ENCODE assay signal across 1 cellular context in the genomic region with DNA sequence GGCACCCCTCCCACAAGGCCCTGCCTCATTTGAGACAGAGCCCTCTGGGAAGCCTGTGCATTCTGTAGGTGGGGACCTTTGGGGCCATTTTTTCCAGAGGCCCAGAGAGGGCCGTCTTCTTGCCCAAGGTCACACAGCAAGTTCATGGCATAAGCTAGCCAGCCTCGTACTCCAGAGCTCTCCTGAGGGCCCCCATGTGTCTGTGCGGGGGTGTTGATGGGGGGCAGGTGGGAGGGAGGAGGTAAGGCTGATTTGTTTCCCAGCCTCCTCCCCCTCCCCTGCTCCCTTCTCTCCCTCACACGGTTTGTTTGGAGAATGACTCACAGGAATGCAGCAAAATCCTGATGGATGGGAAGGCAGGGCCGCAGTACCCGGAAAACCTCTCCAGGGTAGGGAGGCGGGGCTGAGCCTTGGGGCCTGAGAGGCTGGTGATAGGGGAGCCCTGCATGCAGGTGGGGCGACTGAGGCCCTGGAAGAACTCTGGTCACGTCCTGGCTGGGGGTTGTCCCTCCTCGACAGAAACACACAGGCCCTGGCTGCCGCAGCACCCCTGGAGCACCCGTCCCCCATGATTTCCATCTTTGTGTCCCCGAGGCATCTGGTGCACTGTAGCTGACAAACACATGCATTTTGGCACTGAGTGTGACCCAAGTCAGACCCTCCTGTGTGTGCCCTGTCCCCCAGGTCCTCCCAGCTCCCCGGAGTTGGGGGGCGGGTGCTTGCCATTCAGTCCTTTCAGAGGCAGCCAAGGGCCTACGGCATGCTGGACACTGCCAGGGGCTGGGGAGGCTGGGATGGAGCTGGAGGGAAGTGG.
TF ChIP-seq lines count a peak whose summit lies in the region.

No MANE protein-coding gene starts in this region.

TF ChIP-seq in HepG2, 621 proteins besides CTCF, POLR2A, EP300 and RAD21 (continued from another document and continues in another):
- TF ChIP-seq, protein P1, sequence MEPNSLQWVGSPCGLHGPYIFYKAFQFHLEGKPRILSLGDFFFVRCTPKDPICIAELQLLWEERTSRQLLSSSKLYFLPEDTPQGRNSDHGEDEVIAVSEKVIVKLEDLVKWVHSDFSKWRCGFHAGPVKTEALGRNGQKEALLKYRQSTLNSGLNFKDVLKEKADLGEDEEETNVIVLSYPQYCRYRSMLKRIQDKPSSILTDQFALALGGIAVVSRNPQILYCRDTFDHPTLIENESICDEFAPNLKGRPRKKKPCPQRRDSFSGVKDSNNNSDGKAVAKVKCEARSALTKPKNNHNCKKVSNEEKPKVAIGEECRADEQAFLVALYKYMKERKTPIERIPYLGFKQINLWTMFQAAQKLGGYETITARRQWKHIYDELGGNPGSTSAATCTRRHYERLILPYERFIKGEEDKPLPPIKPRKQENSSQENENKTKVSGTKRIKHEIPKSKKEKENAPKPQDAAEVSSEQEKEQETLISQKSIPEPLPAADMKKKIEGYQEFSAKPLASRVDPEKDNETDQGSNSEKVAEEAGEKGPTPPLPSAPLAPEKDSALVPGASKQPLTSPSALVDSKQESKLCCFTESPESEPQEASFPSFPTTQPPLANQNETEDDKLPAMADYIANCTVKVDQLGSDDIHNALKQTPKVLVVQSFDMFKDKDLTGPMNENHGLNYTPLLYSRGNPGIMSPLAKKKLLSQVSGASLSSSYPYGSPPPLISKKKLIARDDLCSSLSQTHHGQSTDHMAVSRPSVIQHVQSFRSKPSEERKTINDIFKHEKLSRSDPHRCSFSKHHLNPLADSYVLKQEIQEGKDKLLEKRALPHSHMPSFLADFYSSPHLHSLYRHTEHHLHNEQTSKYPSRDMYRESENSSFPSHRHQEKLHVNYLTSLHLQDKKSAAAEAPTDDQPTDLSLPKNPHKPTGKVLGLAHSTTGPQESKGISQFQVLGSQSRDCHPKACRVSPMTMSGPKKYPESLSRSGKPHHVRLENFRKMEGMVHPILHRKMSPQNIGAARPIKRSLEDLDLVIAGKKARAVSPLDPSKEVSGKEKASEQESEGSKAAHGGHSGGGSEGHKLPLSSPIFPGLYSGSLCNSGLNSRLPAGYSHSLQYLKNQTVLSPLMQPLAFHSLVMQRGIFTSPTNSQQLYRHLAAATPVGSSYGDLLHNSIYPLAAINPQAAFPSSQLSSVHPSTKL (CRISPR knock-in tag; IDR thresholded peaks at IDR 0.05) = peak; percentile 77
- TF ChIP-seq NCOA2 (CRISPR knock-in tag; IDR thresholded peaks at IDR 0.05) (peak; percentile 81), ZKSCAN5 (CRISPR knock-in tag; IDR thresholded peaks at IDR 0.05) (no peak), PAWR (CRISPR knock-in tag; IDR thresholded peaks at IDR 0.05; ENCODE audit: borderline replicate concordance) (peak; percentile 61; the same call in 1 of the 2 replicates), IKZF5 (CRISPR knock-in tag; IDR thresholded peaks at IDR 0.05) (peak; percentile 68; the same call in 1 of the 2 replicates), SOX13 (IDR thresholded peaks at IDR 0.05) (no peak), SOX13 (CRISPR knock-in tag; conservative IDR thresholded peaks at IDR 0.05 in 1 of 2, IDR thresholded peaks at IDR 0.05 in 1 of 2) (peak in 1 of 2 experiments; percentile 80; a peak in 2 of 4 replicates), ZFP1 (CRISPR knock-in tag; IDR thresholded peaks at IDR 0.05) (0 out of 2 replicates have a peak, but pooled peaks have one; percentile 60), RNF2 (conservative IDR thresholded peaks at IDR 0.05; ENCODE audit: low read depth) (no peak), TBX2 (CRISPR knock-in tag; IDR thresholded peaks at IDR 0.05; ENCODE audit: borderline replicate concordance) (peak; percentile 62; the same call in 1 of the 2 replicates), ZNF782 (CRISPR knock-in tag; IDR thresholded peaks at IDR 0.05; ENCODE audit: borderline replicate concordance) (peak; percentile 67), ZNF256 (CRISPR knock-in tag; conservative IDR thresholded peaks at IDR 0.05) (no peak), ZC3H13 (CRISPR knock-in tag; IDR thresholded peaks at IDR 0.05) (no peak), MYC (CRISPR knock-in tag; IDR thresholded peaks at IDR 0.05; ENCODE audit: borderline replicate concordance) (peak; percentile 37; the same call in 1 of the 2 replicates), FOXA1 (IDR thresholded peaks at IDR 0.05) (no peak), FOXA1 (CRISPR knock-in tag; IDR thresholded peaks at IDR 0.05) (peak; percentile 86; the same call in 1 of the 2 replicates), KAT8 (CRISPR knock-in tag; IDR thresholded peaks at IDR 0.05) (peak; percentile 81), ZNF567 (CRISPR knock-in tag; IDR thresholded peaks at IDR 0.05; ENCODE audit: borderline replicate concordance) (peak; percentile 45; the same call in 1 of the 2 replicates), MEF2D (CRISPR knock-in tag; IDR thresholded peaks at IDR 0.05) (no peak; the same call in 1 of the 2 replicates), ZNF589 (CRISPR knock-in tag; conservative IDR thresholded peaks at IDR 0.05) (no peak), GPN1 (CRISPR knock-in tag; IDR thresholded peaks at IDR 0.05; ENCODE audit: borderline replicate concordance) (no peak), TAF1 (CRISPR knock-in tag; IDR thresholded peaks at IDR 0.05) (peak; percentile 38; the same call in 1 of the 2 replicates), SOX5 (CRISPR knock-in tag; IDR thresholded peaks at IDR 0.05; ENCODE audit: borderline replicate concordance) (peak; percentile 69; the same call in 1 of the 2 replicates), FOXP1 (IDR thresholded peaks at IDR 0.05) (no peak), FOXP1 (CRISPR knock-in tag; IDR thresholded peaks at IDR 0.05) (peak; percentile 59), SALL1 (CRISPR knock-in tag; IDR thresholded peaks at IDR 0.05) (peak; percentile 82), ZSCAN29 (CRISPR knock-in tag; conservative IDR thresholded peaks at IDR 0.05) (peak; percentile 87; the same call in 1 of the 2 replicates), ZBTB38 (CRISPR knock-in tag; IDR thresholded peaks at IDR 0.05) (peak; percentile 49), HNRNPLL (IDR thresholded peaks at IDR 0.05; ENCODE audit: low read depth, low read length, poor library complexity, severe bottlenecking) (peak; percentile 36), CHD2 (IDR thresholded peaks at IDR 0.05; ENCODE audit: low read depth, low read length) (no peak), ZNF263 (CRISPR knock-in tag; IDR thresholded peaks at IDR 0.05) (peak; percentile 69; the same call in 1 of the 2 replicates), RERE (CRISPR knock-in tag; IDR thresholded peaks at IDR 0.05; ENCODE audit: low read depth) (0 out of 2 replicates have a peak, but pooled peaks have one; percentile 45), SP5 (CRISPR knock-in tag; IDR thresholded peaks at IDR 0.05; ENCODE audit: borderline replicate concordance, low read depth) (peak; percentile 96), KDM4B (CRISPR knock-in tag; IDR thresholded peaks at IDR 0.05) (peak; percentile 88), ZNF556 (CRISPR knock-in tag; IDR thresholded peaks at IDR 0.05; ENCODE audit: borderline replicate concordance) (peak; percentile 53; the same call in 1 of the 2 replicates), JUND (CRISPR knock-in tag; IDR thresholded peaks at IDR 0.05) (peak; percentile 99), HOXA3 (CRISPR knock-in tag; IDR thresholded peaks at IDR 0.05) (peak; percentile 35; the same call in 1 of the 2 replicates)
- TF ChIP-seq, protein P2, sequence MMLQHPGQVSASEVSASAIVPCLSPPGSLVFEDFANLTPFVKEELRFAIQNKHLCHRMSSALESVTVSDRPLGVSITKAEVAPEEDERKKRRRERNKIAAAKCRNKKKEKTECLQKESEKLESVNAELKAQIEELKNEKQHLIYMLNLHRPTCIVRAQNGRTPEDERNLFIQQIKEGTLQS (CRISPR knock-in tag; IDR thresholded peaks at IDR 0.05) = peak; percentile 90
- TF ChIP-seq, protein P3, sequence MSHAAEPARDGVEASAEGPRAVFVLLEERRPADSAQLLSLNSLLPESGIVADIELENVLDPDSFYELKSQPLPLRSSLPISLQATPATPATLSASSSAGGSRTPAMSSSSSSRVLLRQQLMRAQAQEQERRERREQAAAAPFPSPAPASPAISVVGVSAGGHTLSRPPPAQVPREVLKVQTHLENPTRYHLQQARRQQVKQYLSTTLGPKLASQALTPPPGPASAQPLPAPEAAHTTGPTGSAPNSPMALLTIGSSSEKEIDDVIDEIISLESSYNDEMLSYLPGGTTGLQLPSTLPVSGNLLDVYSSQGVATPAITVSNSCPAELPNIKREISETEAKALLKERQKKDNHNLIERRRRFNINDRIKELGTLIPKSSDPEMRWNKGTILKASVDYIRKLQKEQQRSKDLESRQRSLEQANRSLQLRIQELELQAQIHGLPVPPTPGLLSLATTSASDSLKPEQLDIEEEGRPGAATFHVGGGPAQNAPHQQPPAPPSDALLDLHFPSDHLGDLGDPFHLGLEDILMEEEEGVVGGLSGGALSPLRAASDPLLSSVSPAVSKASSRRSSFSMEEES (CRISPR knock-in tag; IDR thresholded peaks at IDR 0.05) = peak; percentile 54; the same call in 1 of the 2 replicates
- TF ChIP-seq, protein P4, sequence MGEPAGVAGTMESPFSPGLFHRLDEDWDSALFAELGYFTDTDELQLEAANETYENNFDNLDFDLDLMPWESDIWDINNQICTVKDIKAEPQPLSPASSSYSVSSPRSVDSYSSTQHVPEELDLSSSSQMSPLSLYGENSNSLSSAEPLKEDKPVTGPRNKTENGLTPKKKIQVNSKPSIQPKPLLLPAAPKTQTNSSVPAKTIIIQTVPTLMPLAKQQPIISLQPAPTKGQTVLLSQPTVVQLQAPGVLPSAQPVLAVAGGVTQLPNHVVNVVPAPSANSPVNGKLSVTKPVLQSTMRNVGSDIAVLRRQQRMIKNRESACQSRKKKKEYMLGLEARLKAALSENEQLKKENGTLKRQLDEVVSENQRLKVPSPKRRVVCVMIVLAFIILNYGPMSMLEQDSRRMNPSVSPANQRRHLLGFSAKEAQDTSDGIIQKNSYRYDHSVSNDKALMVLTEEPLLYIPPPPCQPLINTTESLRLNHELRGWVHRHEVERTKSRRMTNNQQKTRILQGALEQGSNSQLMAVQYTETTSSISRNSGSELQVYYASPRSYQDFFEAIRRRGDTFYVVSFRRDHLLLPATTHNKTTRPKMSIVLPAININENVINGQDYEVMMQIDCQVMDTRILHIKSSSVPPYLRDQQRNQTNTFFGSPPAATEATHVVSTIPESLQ (CRISPR knock-in tag; conservative IDR thresholded peaks at IDR 0.05) = 0 out of 2 replicates have a peak, but pooled peaks have one; percentile 33
